Comparison of ENCODE assay signal across 8 cellular contexts in genomic region chr4:77073106-77073858, GRCh38.
DNase-seq lines count a peak whose midpoint lies in the region; ATAC-seq and TF ChIP-seq lines count a peak whose summit lies in the region.

No MANE protein-coding gene starts in this region.

- no peak for TF ChIP-seq CTCF in epithelial cell of esophagus (IDR thresholded peaks at IDR 0.05; ENCODE audit: insufficient read depth, low read depth, low read length, missing control alignments)

- ATAC-seq in HG02885 (IDR thresholded peaks at IDR 0.05; ENCODE audit: poor library complexity, unreplicated experiment): no peak

- H3K27me3 ChIP-seq in NT2/D1 (ENCODE audit: insufficient read depth, insufficient read length): no peaks in the 10 kb centered on the region

- no peaks in the 10 kb centered on the region for H3K9me3 ChIP-seq in NT2/D1 (ENCODE audit: insufficient read depth, low read length)

- no peaks in the 10 kb centered on the region for H3K36me3 ChIP-seq in NT2/D1 (ENCODE audit: insufficient read depth, insufficient read length, low read length)

- H3K4me1 ChIP-seq in NT2/D1 (ENCODE audit: insufficient read depth, insufficient read length): no peaks in the 10 kb centered on the region

- no peak overlapping the region for H3K9ac ChIP-seq in NT2/D1 (ENCODE audit: insufficient read length, low read depth)

- DNase-seq in EL: peak; percentile 36
- DNase-seq in NT2/D1 (ENCODE audit: low read depth, low spot score): no peak
- DNase-seq in epithelial cell of esophagus (ENCODE audit: low read depth): peak; percentile 51
- DNase-seq in putamen (ENCODE audit: low spot score): peak; percentile 15
- no peak for DNase-seq in COLO829 (ENCODE audit: low spot score)
- DNase-seq in DMS153 treated with DMSO at 0.1 percent for 48 hours (lab: John Stamatoyannopoulos, UW; ENCODE audit: unreplicated experiment): no peak
- DNase-seq in activated naive CD4-positive, alpha-beta T cell (lab: John Stamatoyannopoulos, UW): no peak

- H3K4me3 ChIP-seq in NT2/D1 (ENCODE audit: insufficient read length, low read depth): peak overlapping the region; percentile 8
- peak overlapping the region; percentile 65 for H3K4me3 ChIP-seq in epithelial cell of esophagus (ENCODE audit: low read length)

Comparison
In these comparisons a context has a peak if more than half of its experiments do, and no peak if none do; other contexts are left out.
1. DNase-seq: peak in EL (single experiment), epithelial cell of esophagus (single experiment) and putamen (single experiment); none in NT2/D1 (single experiment), COLO829 (single experiment), DMS153 treated with DMSO at 0.1 percent for 48 hours (single experiment) and activated naive CD4-positive, alpha-beta T cell (0 of 4).